ENCODE assay signal across 36 cellular contexts in genomic region chr12:70497508-70497907, GRCh38.
"Had no signal": no experiment of that assay in that cellular context is flagged by ENCODE, and none has a peak within 500 bp of the region (broad histone marks: within the 10 kb centered on the region; RNA-seq: fewer than 3 reads in every experiment).

No MANE protein-coding gene starts in this region.

- H3K36me3 ChIP-seq: MG63 had no signal

- DNase-seq: Kasumi-1, MG63, MM.1S, MV-4-11, NCI-H1048, NCI-H1092, NCI-H1092 treated with DMSO at 0.1 percent for 48 hours, NCI-H1105, NCI-H1105 treated with DMSO at 0.1 percent for 48 hours, NCI-H1417, NCI-H1417 treated with DMSO at 0.1 percent for 48 hours, NCI-H1436, NCI-H1436 treated with DMSO at 0.1 percent for 48 hours, NCI-H146, NCI-H1694, NCI-H1694 treated with DMSO at 0.1 percent for 48 hours, NCI-H187, NCI-H187 treated with DMSO at 0.1 percent for 48 hours, NCI-H1930, NCI-H2029, NCI-H2029 treated with DMSO at 0.1 percent for 48 hours, NCI-H2081, NCI-H2081 treated with DMSO at 0.1 percent for 48 hours, NCI-H2107, NCI-H2171, NCI-H2171 treated with DMSO at 0.1 percent for 48 hours, NCI-H2227 treated with DMSO at 0.1 percent for 48 hours, NCI-H226, NCI-H345, NCI-H446, NCI-H446 treated with DMSO at 0.1 percent for 48 hours, NCI-H510A, NCI-H510A treated with DMSO at 0.1 percent for 48 hours, NCI-H524, NCI-H524 treated with DMSO at 0.1 percent for 48 hours, NCI-H526 had no signal

- H3K27me3 ChIP-seq: MG63 had no signal

- H3K9me3 ChIP-seq: MG63 had no signal

- H3K4me3 ChIP-seq: MG63 had no signal
